In the genomic region with DNA sequence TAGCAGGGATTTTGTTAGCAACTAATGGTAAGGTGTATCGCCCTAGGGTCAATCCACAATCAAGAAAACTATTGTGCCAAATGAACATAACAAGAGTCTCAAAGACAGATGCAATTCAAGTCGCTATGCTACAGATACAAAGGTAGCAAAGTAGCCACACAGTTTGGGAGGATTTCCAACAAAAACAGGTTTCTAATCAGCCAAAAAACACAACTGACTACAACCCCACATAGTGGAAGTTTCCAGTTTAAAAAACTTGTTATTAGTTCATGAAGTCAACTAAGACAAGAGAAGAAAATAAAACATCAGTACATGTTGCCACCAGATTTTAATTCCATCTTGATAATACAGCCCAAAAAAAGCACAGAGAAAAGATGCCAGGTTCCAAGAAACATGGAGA, we compare ENCODE assay signal across 10 cellular contexts. TPM values are rescaled to one million over a fixed set of nuclear protein-coding genes. Genes with fewer than 3 reads are reported as not detected.
DNase-seq lines count a peak whose midpoint lies in the region; ATAC-seq, FAIRE-seq and TF ChIP-seq lines count a peak whose summit lies in the region.
"Had no signal": no experiment of that assay in that cellular context is flagged by ENCODE, and none has a peak within 500 bp of the region (broad histone marks: within the 10 kb centered on the region; RNA-seq: fewer than 3 reads in every experiment).

No MANE protein-coding gene starts in this region.

- CTCF ChIA-PET in T-cell (lab: Charles Lee): no interaction called here
- CTCF ChIA-PET in endothelial cell of umbilical vein (lab: Charles Lee): interaction anchor here (1.2 to 3.0 kb wide), 3 partner anchors 9 to 121 kb away, joined by 5 to 8 read pairs (median 5); no protein-coding TSS in a partner anchor

- dilution Hi-C loops in endothelial cell of umbilical vein (cut with MboI; ENCODE audit: extremely low pct_ligation_motif_present, low sequenced_read_pairs): no loop called here

- 87 to 88% methylated on average over 2 of the region's 2 CpGs for WGBS in sigmoid colon, 2 donors

- POLR2A ChIA-PET in T-cell (lab: Charles Lee) (no interaction called here), endothelial cell of umbilical vein (lab: Charles Lee) (no interaction called here)

- no peak for TF ChIP-seq CTCF in endothelial cell of umbilical vein (IDR thresholded peaks at IDR 0.05; ENCODE audit: extremely low read depth in 1 of 2, insufficient read depth in 1 of 2, low read depth in 1 of 2, low read length in 2 of 2)
- no peak for TF ChIP-seq CTCF in sigmoid colon (IDR thresholded peaks at IDR 0.05)
- no peak for TF ChIP-seq CTCF in BE2C (IDR thresholded peaks at IDR 0.05; ENCODE audit: low read depth, low read length)

- TF ChIP-seq EP300 in sigmoid colon (IDR thresholded peaks at IDR 0.05): no peak

- ATAC-seq in T-cell (replicated peaks in 1 of 4): no peak

- no peaks in the 10 kb centered on the region for H4K20me1 ChIP-seq in endothelial cell of umbilical vein (replicated peaks; ENCODE audit: control insufficient read depth, extremely low read depth, insufficient read depth, low read length)

- peak overlapping the region in 2 of 3 donors; percentile 1 to 98 for H3K4me3 Mint-ChIP-seq in T-cell

- no peaks in the 10 kb centered on the region for H3K9me3 Mint-ChIP-seq in T-cell

- H3K36me3 ChIP-seq in endothelial cell of umbilical vein (ENCODE audit: control insufficient read depth in 2 of 2, extremely low read depth in 1 of 2, insufficient read depth in 2 of 2, low read length in 2 of 2): peaks cover 10 to 17% of the 10 kb centered on the region in 2 experiments
- H3K36me3 ChIP-seq in sigmoid colon: peaks cover 0 to 20% (median 12%) of the 10 kb centered on the region in 4 donors
- peaks cover 11% of the 10 kb centered on the region for H3K36me3 ChIP-seq in BE2C

- peaks cover 88 to 91% (median 89%) of the 10 kb centered on the region in 3 donors for H3K4me1 Mint-ChIP-seq in T-cell

- no peaks in the 10 kb centered on the region for H3K9me1 ChIP-seq in endothelial cell of umbilical vein (replicated peaks; ENCODE audit: control insufficient read depth, extremely low read depth, insufficient read depth, low read length)

- no peaks in the 10 kb centered on the region for H3K27me3 Mint-ChIP-seq in T-cell

- H3K79me2 ChIP-seq in endothelial cell of umbilical vein (ENCODE audit: control insufficient read depth, insufficient read depth, low read length): peaks cover 95% of the 10 kb centered on the region

- H3K27ac Mint-ChIP-seq in T-cell: peak overlapping the region; percentile 92 to 94

- H3K27me3 ChIP-seq in endothelial cell of umbilical vein (ENCODE audit: control insufficient read depth in 2 of 2, insufficient read depth in 2 of 2, low read length in 2 of 2) (no peaks in the 10 kb centered on the region), sigmoid colon (no peaks in the 10 kb centered on the region), BE2C (no peaks in the 10 kb centered on the region)
- H3K27me3 ChIP-seq: MG63 had no signal

- H3K36me3 Mint-ChIP-seq in T-cell: peaks cover 12% of the 10 kb centered on the region

- TF ChIP-seq POLR2A in GM12891 (IDR thresholded peaks at IDR 0.05; ENCODE audit: low read depth, low read length) (no peak), endothelial cell of umbilical vein (IDR thresholded peaks at IDR 0.05; ENCODE audit: low read depth, low read length) (no peak), sigmoid colon (IDR thresholded peaks at IDR 0.05) (no peak)

- H3K4me2 ChIP-seq in endothelial cell of umbilical vein (ENCODE audit: insufficient read depth, low read length): no peak overlapping the region

- intact Hi-C loops in endothelial cell of umbilical vein (cut with micrococcal nuclease): loop anchor here (5.0 kb wide), 1 partner anchor 38 kb away; the partner anchor contains the start of gene MYH9
- intact Hi-C loops in sigmoid colon (cut with DNase I): loop anchor here (2.0 kb wide), 1 partner anchor 21 kb away; no protein-coding TSS in a partner anchor

- H3K9ac ChIP-seq in endothelial cell of umbilical vein (replicated peaks; ENCODE audit: extremely low read depth, insufficient read depth, low read length): no peak overlapping the region

- H3K27ac ChIP-seq in endothelial cell of umbilical vein (ENCODE audit: insufficient read depth, low read depth, low read length) (no peak overlapping the region), sigmoid colon (peak overlapping the region; percentile 98 to 100 (median 100))

- FAIRE-seq in GM12891 (lab: Jason Lieb, UNC): peak; percentile 5
- FAIRE-seq in endothelial cell of umbilical vein (lab: Jason Lieb, UNC): peak; percentile 53
- FAIRE-seq: GM18507 had no signal

- DNase-seq in GM12891 (ENCODE audit: insufficient read length, low spot score) (no peak), T-cell (no peak), endothelial cell of umbilical vein (ENCODE audit: low read depth, low spot score) (peak; percentile 77), sigmoid colon (no peak), BE2C (no peak), NCI-H1417 (lab: John Stamatoyannopoulos, UW) (no peak), epidermal melanocyte (ENCODE audit: insufficient read length, low spot score) (no peak), NCI-H2171 treated with DMSO at 0.1 percent for 48 hours (lab: John Stamatoyannopoulos, UW) (no peak)
- DNase-seq: MG63 had no signal

- BruUV-seq in endothelial cell of umbilical vein (replicated peaks; lab: Mats Ljungman, UMichigan): no TSS peak

- H3K4me1 ChIP-seq in endothelial cell of umbilical vein (ENCODE audit: control insufficient read depth, extremely low read depth, insufficient read depth, low read length): peaks cover 80% of the 10 kb centered on the region
- H3K4me1 ChIP-seq in sigmoid colon: peaks cover 0 to 96% (median 94%) of the 10 kb centered on the region in 4 donors
- H3K4me1 ChIP-seq in BE2C: no peaks in the 10 kb centered on the region

- no peak overlapping the region for H2AFZ ChIP-seq in endothelial cell of umbilical vein (ENCODE audit: low read depth, low read length)

- no peak overlapping the region for H3K4me3 ChIP-seq in endothelial cell of umbilical vein (replicated peaks in 1 of 3; ENCODE audit: insufficient read depth in 1 of 3, low read depth in 1 of 3, low read length in 3 of 3)
- H3K4me3 ChIP-seq in sigmoid colon: no peak overlapping the region
- H3K4me3 ChIP-seq in BE2C (ENCODE audit: low read depth, low read length): no peak overlapping the region
- H3K4me3 ChIP-seq: MG63 had no signal

- H3K9me3 ChIP-seq in endothelial cell of umbilical vein (replicated peaks; ENCODE audit: control insufficient read depth, insufficient read depth, low read length) (no peaks in the 10 kb centered on the region), sigmoid colon (no peaks in the 10 kb centered on the region), BE2C (no peaks in the 10 kb centered on the region)
- H3K9me3 ChIP-seq: MG63 had no signal

TF ChIP-seq in GM12891, 5 proteins besides CTCF, POLR2A, EP300 and RAD21:
- no peak for TF ChIP-seq POU2F2 (IDR thresholded peaks at IDR 0.05; ENCODE audit: low read depth, low read length)
- TF ChIP-seq TAF1 (IDR thresholded peaks at IDR 0.05; ENCODE audit: low read depth, low read length): no peak
- TF ChIP-seq SPI1 (IDR thresholded peaks at IDR 0.05; ENCODE audit: low read depth, low read length): no peak
- TF ChIP-seq POLR2AphosphoS5 (IDR thresholded peaks at IDR 0.05; ENCODE audit: low read depth, low read length): no peak
- TF ChIP-seq PAX5 (IDR thresholded peaks at IDR 0.05; ENCODE audit: insufficient read depth, low read length, severe bottlenecking): no peak

TF ChIP-seq in endothelial cell of umbilical vein, 7 proteins besides CTCF, POLR2A, EP300 and RAD21:
- TF ChIP-seq FOS (IDR thresholded peaks at IDR 0.05; ENCODE audit: borderline replicate concordance, insufficient read depth, low read length): no peak
- TF ChIP-seq JUN (IDR thresholded peaks at IDR 0.05; ENCODE audit: borderline replicate concordance, insufficient read depth, insufficient read length, low read depth): no peak
- TF ChIP-seq GATA2 (IDR thresholded peaks at IDR 0.05; ENCODE audit: insufficient read depth, insufficient read length, low read depth, low read length): no peak
- TF ChIP-seq MYC (IDR thresholded peaks at IDR 0.05; ENCODE audit: low read depth, low read length): no peak
- TF ChIP-seq EZH2 (IDR thresholded peaks at IDR 0.05; ENCODE audit: borderline replicate concordance, low read depth, low read length, severe bottlenecking): no peak
TF ChIP-seq in endothelial cell of umbilical vein: peak in this region for 0.

RNA-seq across cellular contexts. Expression of gene MYH9, which starts 38.0 kb away (rescaled TPM):
- 164 TPM for polyA plus RNA-seq in GM12891 (2012; ENCODE audit: low read depth, missing spikeins)
- total RNA-seq in T-cell (1,000 to 10,000 TPM in 2 of 5 donors, 100 to 1,000 TPM in 3; 816 to 1,109 (median 896) TPM), endothelial cell of umbilical vein (1,331 and 1,413 TPM in 2 replicates), sigmoid colon (100 to 1,000 TPM; 147 to 273 (median 184) TPM)
- polyA plus RNA-seq in endothelial cell of umbilical vein (157 and 188 TPM in 2 replicates), sigmoid colon (100 to 1,000 TPM in 1 of 3 donors, 10 to 100 TPM in 2; 63.7 to 307 (median 88.3) TPM)
- polyA plus RNA-seq in endothelial cell of umbilical vein (2011; cell fraction: cytosol; rRNA removed): 377 and 396 TPM in 2 replicates
- 759 and 766 TPM in 2 replicates for polyA plus RNA-seq in endothelial cell of umbilical vein (2011; cell fraction: nucleus; rRNA removed)
- polyA plus RNA-seq in endothelial cell of umbilical vein (2012): 496 and 585 TPM in 2 replicates
- polyA minus RNA-seq in endothelial cell of umbilical vein: 1,176 and 1,679 TPM in 2 replicates
- 42.9 TPM for polyA minus RNA-seq in endothelial cell of umbilical vein (2011; cell fraction: cytosol; rRNA and poly(A)+ RNA removed)
- polyA minus RNA-seq in endothelial cell of umbilical vein (2011; cell fraction: nucleus; rRNA and poly(A)+ RNA removed): 498 and 877 TPM in 2 replicates
- 101 TPM for polyA plus RNA-seq in BE2C (2012; ENCODE audit: insufficient read depth, insufficient read length, low read depth)
